Comparison of ENCODE assay signal across 12 cellular contexts in genomic region chr1:245234217-245235120, GRCh38.
DNase-seq lines count a peak whose midpoint lies in the region; ATAC-seq and TF ChIP-seq lines count a peak whose summit lies in the region.
"Had no signal": no experiment of that assay in that cellular context is flagged by ENCODE, and none has a peak within 500 bp of the region (broad histone marks: within the 10 kb centered on the region; RNA-seq: fewer than 3 reads in every experiment).

No MANE protein-coding gene starts in this region.

- H3K9ac ChIP-seq in mesenchymal stem cell (ENCODE audit: low read length), result no peak overlapping the region

- H3K4me3 ChIP-seq in mesenchymal stem cell (ENCODE audit: insufficient read depth in 1 of 2, low read depth in 1 of 2, low read length in 2 of 2) (no peak overlapping the region), OCI-LY7 (ENCODE audit: low read depth, low read length, poor library complexity, severe bottlenecking) (no peak overlapping the region)

- H2AK5ac ChIP-seq in mesenchymal stem cell (ENCODE audit: low read length, severe bottlenecking), result no peak overlapping the region

- ATAC-seq in naive thymus-derived CD8-positive, alpha-beta T cell, result no peak
- ATAC-seq in HG03045 (IDR thresholded peaks at IDR 0.05; ENCODE audit: unreplicated experiment), result no peak
- ATAC-seq: activated CD8-positive, alpha-beta memory T cell treated with anti-CD3 and anti-CD28 coated beads, Interleukin-2, amount 10 ng/mL, durations not matched to agents 7 days and 5 days had no signal

- peak overlapping the region in 4 of 5 experiments; percentile 9 to 71 (median 44) for H3K4me3 Mint-ChIP-seq in brain
- H3K4me3 Mint-ChIP-seq in naive thymus-derived CD8-positive, alpha-beta T cell, result no peak overlapping the region
- H3K4me3 Mint-ChIP-seq: activated CD8-positive, alpha-beta memory T cell treated with anti-CD3 and anti-CD28 coated beads, Interleukin-2, amount 10 ng/mL, durations not matched to agents 7 days and 5 days had no signal

- peak in 8 of 14 donors; percentile 16 to 79 (median 46) for DNase-seq in C1 segment of cervical spinal cord (lab: John Stamatoyannopoulos, UW)
- DNase-seq in NCI-H1417 (lab: John Stamatoyannopoulos, UW), result peak; percentile 38 to 97 (median 91)
- no peak for DNase-seq in mesenchymal stem cell
- DNase-seq in naive thymus-derived CD8-positive, alpha-beta T cell, result no peak
- DNase-seq in OCI-LY7 (ENCODE audit: low spot score), result no peak
- DNase-seq in SIG-M5 (lab: John Stamatoyannopoulos, UW), result no peak
- DNase-seq: activated CD8-positive, alpha-beta memory T cell treated with anti-CD3 and anti-CD28 coated beads, Interleukin-2, amount 10 ng/mL, durations not matched to agents 7 days and 5 days; NCI-H526; stimulated activated naive CD4-positive, alpha-beta T cell; T-helper 1 cell had no signal

- H3K4me1 ChIP-seq in mesenchymal stem cell (ENCODE audit: control insufficient read depth, insufficient read depth, low read depth, low read length) (peaks cover 9% of the 10 kb centered on the region), OCI-LY7 (ENCODE audit: insufficient read depth, low read length, poor library complexity, severe bottlenecking) (no peaks in the 10 kb centered on the region)

- H2AFZ ChIP-seq in mesenchymal stem cell (ENCODE audit: low read depth, low read length), result no peak overlapping the region
- H2AFZ ChIP-seq in OCI-LY7 (ENCODE audit: low read length), result no peak overlapping the region

- peak overlapping the region in 4 of 5 experiments; percentile 21 to 62 (median 58) for H3K27ac Mint-ChIP-seq in brain
- H3K27ac Mint-ChIP-seq in naive thymus-derived CD8-positive, alpha-beta T cell, result no peak overlapping the region
- H3K27ac Mint-ChIP-seq: activated CD8-positive, alpha-beta memory T cell treated with anti-CD3 and anti-CD28 coated beads, Interleukin-2, amount 10 ng/mL, durations not matched to agents 7 days and 5 days had no signal

- H3K36me3 ChIP-seq in mesenchymal stem cell (ENCODE audit: control insufficient read depth in 1 of 2, insufficient read depth in 2 of 2, low read depth in 1 of 2, low read length in 2 of 2), result no peaks in the 10 kb centered on the region
- no peaks in the 10 kb centered on the region for H3K36me3 ChIP-seq in OCI-LY7 (ENCODE audit: insufficient read depth, low read length)

- no peaks in the 10 kb centered on the region for H3K9me3 ChIP-seq in mesenchymal stem cell (ENCODE audit: control insufficient read depth, low read length)
- H3K9me3 ChIP-seq in OCI-LY7 (ENCODE audit: low read length), result no peaks in the 10 kb centered on the region

- intact Hi-C loops in OCI-LY7 (cut with micrococcal nuclease; ENCODE audit: unreplicated experiment), result no loop called here

- no peak overlapping the region for H3K14ac ChIP-seq in mesenchymal stem cell (ENCODE audit: low read length in 2 of 2)

- CTCF ChIA-PET in OCI-LY7 (lab: Charles Lee; ENCODE audit: unreplicated experiment), result no interaction called here

- H4K91ac ChIP-seq in mesenchymal stem cell (ENCODE audit: low read length), result no peak overlapping the region

- BruUV-seq in OCI-LY7 (replicated peaks; lab: Mats Ljungman, UMichigan), result no TSS peak

- H3K4me2 ChIP-seq in mesenchymal stem cell (ENCODE audit: low read length, poor library complexity, severe bottlenecking) (peak overlapping the region; percentile 60), OCI-LY7 (ENCODE audit: low read length) (no peak overlapping the region)

- H3K27me3 ChIP-seq in mesenchymal stem cell (ENCODE audit: control insufficient read depth in 1 of 2, insufficient read depth in 1 of 2, low read length in 2 of 2), result no peaks in the 10 kb centered on the region

- H3K4ac ChIP-seq in mesenchymal stem cell (ENCODE audit: low read depth in 1 of 2, low read length in 2 of 2), result no peak overlapping the region

- no peak overlapping the region for H2BK12ac ChIP-seq in mesenchymal stem cell (ENCODE audit: low read length in 2 of 2)

- H4K20me1 ChIP-seq in OCI-LY7 (ENCODE audit: insufficient read depth, low read length), result no peaks in the 10 kb centered on the region

- peak overlapping the region; percentile 33 for H3K27ac ChIP-seq in mesenchymal stem cell (ENCODE audit: low read length, poor library complexity, severe bottlenecking)
- H3K27ac ChIP-seq in OCI-LY7 (ENCODE audit: low read depth, low read length, poor library complexity, severe bottlenecking), result no peak overlapping the region

- no peak overlapping the region for H3K18ac ChIP-seq in mesenchymal stem cell (ENCODE audit: low read depth in 1 of 2, low read length in 2 of 2)

- no peaks in the 10 kb centered on the region for H3K79me2 ChIP-seq in OCI-LY7 (ENCODE audit: insufficient read depth, low read depth, low read length)

- peaks cover 55% of the 10 kb centered on the region for H3K27me3 Mint-ChIP-seq in brain
- peaks cover 0 to 16% (median 4%) of the 10 kb centered on the region in 5 donors for H3K27me3 Mint-ChIP-seq in naive thymus-derived CD8-positive, alpha-beta T cell
- H3K27me3 Mint-ChIP-seq: activated CD8-positive, alpha-beta memory T cell treated with anti-CD3 and anti-CD28 coated beads, Interleukin-2, amount 10 ng/mL, durations not matched to agents 7 days and 5 days had no signal

- H3K4me1 Mint-ChIP-seq in brain, result peaks cover 28% of the 10 kb centered on the region
- no peaks in the 10 kb centered on the region for H3K4me1 Mint-ChIP-seq in naive thymus-derived CD8-positive, alpha-beta T cell
- H3K4me1 Mint-ChIP-seq: activated CD8-positive, alpha-beta memory T cell treated with anti-CD3 and anti-CD28 coated beads, Interleukin-2, amount 10 ng/mL, durations not matched to agents 7 days and 5 days had no signal

- POLR2A ChIA-PET in naive thymus-derived CD8-positive, alpha-beta T cell (lab: Charles Lee), result no interaction called here
- POLR2A ChIA-PET in OCI-LY7 (lab: Charles Lee), result interaction anchor here (0.6 kb wide), 1 partner anchor 951 kb away, joined by 4 read pairs; no protein-coding TSS in a partner anchor

- no peaks in the 10 kb centered on the region for H3K79me1 ChIP-seq in mesenchymal stem cell (replicated peaks; ENCODE audit: low read length, poor library complexity, severe bottlenecking)

- H2BK120ac ChIP-seq in mesenchymal stem cell (ENCODE audit: low read depth, low read length), result no peak overlapping the region

- WGBS in mesenchymal stem cell, result 73% methylated on average over 27 of the region's 27 CpGs

- H3K9me2 ChIP-seq in OCI-LY7 (ENCODE audit: insufficient read depth, low read length), result no peaks in the 10 kb centered on the region

- no peak overlapping the region for H2BK15ac ChIP-seq in mesenchymal stem cell (ENCODE audit: low read depth, poor library complexity, severe bottlenecking)

- TF ChIP-seq CTCF in brain (conservative IDR thresholded peaks at IDR 0.05), result no peak
- TF ChIP-seq CTCF in OCI-LY7 (conservative IDR thresholded peaks at IDR 0.05; ENCODE audit: low read length), result no peak

- no peak overlapping the region for H4K8ac ChIP-seq in mesenchymal stem cell (ENCODE audit: low read length)

- no peak overlapping the region for H2BK5ac ChIP-seq in mesenchymal stem cell (ENCODE audit: low read depth, low read length, poor library complexity, severe bottlenecking)

- H3K36me3 Mint-ChIP-seq in brain, result peaks cover 8% of the 10 kb centered on the region
- no peaks in the 10 kb centered on the region for H3K36me3 Mint-ChIP-seq in naive thymus-derived CD8-positive, alpha-beta T cell
- H3K36me3 Mint-ChIP-seq: activated CD8-positive, alpha-beta memory T cell treated with anti-CD3 and anti-CD28 coated beads, Interleukin-2, amount 10 ng/mL, durations not matched to agents 7 days and 5 days had no signal

- no peak overlapping the region for H3K23ac ChIP-seq in mesenchymal stem cell (ENCODE audit: low read length in 2 of 2)

- peaks cover 0 to 6% (median 0%) of the 10 kb centered on the region in 5 experiments for H3K9me3 Mint-ChIP-seq in brain
- peaks cover 0 to 2% (median 0%) of the 10 kb centered on the region in 9 donors for H3K9me3 Mint-ChIP-seq in naive thymus-derived CD8-positive, alpha-beta T cell

Comparison
In these comparisons a context has a peak if more than half of its experiments do, and no peak if none do; other contexts are left out.
1. DNase-seq: peak in C1 segment of cervical spinal cord (8 of 14) and NCI-H1417 (3 of 3); none in mesenchymal stem cell (single experiment), naive thymus-derived CD8-positive, alpha-beta T cell (0 of 10), OCI-LY7 (single experiment) and SIG-M5 (single experiment).
2. H3K27ac Mint-ChIP-seq: peak in brain (4 of 5); none in naive thymus-derived CD8-positive, alpha-beta T cell (0 of 10).
3. H3K4me3 Mint-ChIP-seq: peak in brain (4 of 5); none in naive thymus-derived CD8-positive, alpha-beta T cell (0 of 10).